29 cellular contexts compared by ENCODE assay signal in the genomic region with DNA sequence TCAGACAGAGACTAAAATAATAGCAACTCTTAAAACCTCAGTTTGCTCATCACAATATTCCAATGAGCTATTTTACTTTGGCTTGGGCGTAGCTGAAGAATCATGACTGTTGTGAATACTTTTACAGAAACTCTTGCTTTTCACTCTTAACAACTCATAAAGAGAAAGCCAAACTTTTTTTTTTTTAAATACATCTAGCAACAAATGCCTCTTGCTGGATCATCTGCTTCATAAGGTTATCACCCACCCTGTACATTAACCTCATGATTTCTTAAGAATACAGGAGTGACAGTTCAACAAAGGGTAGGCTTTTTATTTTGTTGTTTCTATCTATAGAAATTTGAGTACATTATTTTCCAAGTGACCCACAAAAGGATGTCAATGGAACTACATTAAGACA.
"Had no signal": no experiment of that assay in that cellular context is flagged by ENCODE, and none has a peak within 500 bp of the region (broad histone marks: within the 10 kb centered on the region; RNA-seq: fewer than 3 reads in every experiment).

No MANE protein-coding gene starts in this region.

- H3K4me2 ChIP-seq: neural progenitor cell had no signal

- H3K27me3 Mint-ChIP-seq: stimulated activated naive CD8-positive, alpha-beta T cell treated with anti-CD3 and anti-CD28 coated beads, Interleukin-15, amount 100 ng/mL, for 72 hours; type B pancreatic cell had no signal

- H3K27ac Mint-ChIP-seq: natural killer cell; nephron; neural progenitor cell; progenitor cell of endocrine pancreas; stimulated activated effector memory CD8-positive, alpha-beta T cell treated with anti-CD3 and anti-CD28 coated beads, Interleukin-12 subunit alpha, Interleukin-12 subunit beta, amount 100 ng/mL, for 72 hours; stimulated activated naive CD8-positive, alpha-beta T cell treated with anti-CD3 and anti-CD28 coated beads, Interleukin-15, amount 100 ng/mL, for 72 hours; type B pancreatic cell had no signal

- H3K27ac ChIP-seq: neural progenitor cell, ovary, parathyroid adenoma, psoas muscle, right lobe of liver, sigmoid colon, suprapubic skin, testis, tibial artery, transverse colon, upper lobe of right lung, uterus had no signal

- H3K9me3 Mint-ChIP-seq: stimulated activated naive CD8-positive, alpha-beta T cell treated with anti-CD3 and anti-CD28 coated beads, Interleukin-15, amount 100 ng/mL, for 72 hours had no signal

- H3K27me3 ChIP-seq: neural progenitor cell, ovary, right lobe of liver, sigmoid colon, suprapubic skin, testis, tibial artery, transverse colon, upper lobe of right lung, uterus had no signal

- H3K36me3 ChIP-seq: neural progenitor cell, ovary, right lobe of liver, sigmoid colon, suprapubic skin, tibial artery, transverse colon, upper lobe of right lung, uterus had no signal

- H3K4me3 ChIP-seq: neural progenitor cell, ovary, psoas muscle, right lobe of liver, sigmoid colon, suprapubic skin, testis, tibial artery, transverse colon, upper lobe of right lung, uterus had no signal

- H3K4me1 Mint-ChIP-seq: natural killer cell; stimulated activated effector memory CD8-positive, alpha-beta T cell treated with anti-CD3 and anti-CD28 coated beads, Interleukin-12 subunit alpha, Interleukin-12 subunit beta, amount 100 ng/mL, for 72 hours; stimulated activated naive CD8-positive, alpha-beta T cell treated with anti-CD3 and anti-CD28 coated beads, Interleukin-15, amount 100 ng/mL, for 72 hours had no signal

- H3K4me1 ChIP-seq: parathyroid adenoma, right lobe of liver, suprapubic skin, testis, tibial artery, uterus had no signal

- H3K9me3 ChIP-seq: ovary, psoas muscle, right lobe of liver, sigmoid colon, suprapubic skin, testis, tibial artery, transverse colon, upper lobe of right lung, uterus had no signal

- DNase-seq: natural killer cell; occipital lobe; ovary; posterior cingulate gyrus; psoas muscle; right cardiac atrium; right lobe of liver; sigmoid colon; small intestine; stimulated activated CD4-positive, alpha-beta T cell treated with anti-CD3 and anti-CD28 coated beads, Interleukin-15, amount 100 ng/mL, for 24 hours; stimulated activated CD4-positive, alpha-beta T cell treated with anti-CD3 and anti-CD28 coated beads, Interleukin-2, amount 100 ng/mL, for 24 hours; stimulated activated CD4-positive, alpha-beta T cell treated with anti-CD3 and anti-CD28 coated beads, Interleukin-2, amount 100 ng/mL, for 48 hours; stimulated activated CD4-positive, alpha-beta T cell treated with anti-CD3 and anti-CD28 coated beads, Interleukin-4, amount 100 ng/mL, for 24 hours; stimulated activated naive CD4-positive, alpha-beta T cell; stimulated activated naive CD8-positive, alpha-beta T cell treated with anti-CD3 and anti-CD28 coated beads, Interleukin-15, amount 100 ng/mL, for 72 hours; stimulated activated naive CD8-positive, alpha-beta T cell treated with anti-CD3 and anti-CD28 coated beads, Interleukin-15, Interleukin-2, amounts not matched to agents 100 U/mL and 50 U/mL, for 24 hours; substantia nigra; testis; tibial artery; transverse colon; upper lobe of right lung; uterus had no signal

- H3K4me3 Mint-ChIP-seq: natural killer cell; nephron; neural progenitor cell; stimulated activated effector memory CD8-positive, alpha-beta T cell treated with anti-CD3 and anti-CD28 coated beads, Interleukin-12 subunit alpha, Interleukin-12 subunit beta, amount 100 ng/mL, for 72 hours; stimulated activated naive CD8-positive, alpha-beta T cell treated with anti-CD3 and anti-CD28 coated beads, Interleukin-15, amount 100 ng/mL, for 72 hours; type B pancreatic cell had no signal

- H3K36me3 Mint-ChIP-seq: natural killer cell; neural progenitor cell; stimulated activated effector memory CD8-positive, alpha-beta T cell treated with anti-CD3 and anti-CD28 coated beads, Interleukin-12 subunit alpha, Interleukin-12 subunit beta, amount 100 ng/mL, for 72 hours; type B pancreatic cell had no signal

- H3K9ac ChIP-seq: neural progenitor cell, parathyroid adenoma had no signal

- ATAC-seq: natural killer cell; psoas muscle; right cardiac atrium; right lobe of liver; stimulated activated effector memory CD8-positive, alpha-beta T cell treated with anti-CD3 and anti-CD28 coated beads, Interleukin-12 subunit alpha, Interleukin-12 subunit beta, amount 100 ng/mL, for 72 hours; stimulated activated naive CD8-positive, alpha-beta T cell treated with anti-CD3 and anti-CD28 coated beads, Interleukin-15, amount 100 ng/mL, for 72 hours; stimulated activated naive CD8-positive, alpha-beta T cell treated with anti-CD3 and anti-CD28 coated beads, Interleukin-15, Interleukin-2, amounts not matched to agents 100 U/mL and 50 U/mL, for 24 hours; upper lobe of right lung had no signal

- H2AFZ ChIP-seq: neural progenitor cell, parathyroid adenoma had no signal
